20 cellular contexts compared by ENCODE assay signal in genomic region chr6:75368864-75369402, GRCh38.
A peak's percentile ranks its signal among the peaks of the same experiment; 100 is the strongest.
DNase-seq lines count a peak whose midpoint lies in the region; ATAC-seq and TF ChIP-seq lines count a peak whose summit lies in the region.
"Had no signal": no experiment of that assay in that cellular context is flagged by ENCODE, and none has a peak within 500 bp of the region (broad histone marks: within the 10 kb centered on the region; RNA-seq: fewer than 3 reads in every experiment).

No MANE protein-coding gene starts in this region.

- CTCF ChIA-PET in Panc1 (lab: Charles Lee): no interaction called here

- intact Hi-C loops in Panc1 (cut with micrococcal nuclease; ENCODE audit: unreplicated experiment) (loop anchor here (1.0 kb wide), 1 partner anchor 157 kb away; no protein-coding TSS in a partner anchor), heart right ventricle (cut with DNase I) (loop anchor here in 8 of 10 donors (2.0 to 10.0 kb wide), 9 partner anchors 67 to 158 kb away; partner anchors contain the start of gene FILIP1 (in 1 of the 8))

- H3K27ac ChIP-seq in Panc1 (ENCODE audit: low read length) (peak overlapping the region; percentile 46), heart right ventricle (peak overlapping the region in 9 of 10 donors; percentile 30 to 70 (median 51)), muscle layer of duodenum (ENCODE audit: low read length) (peak overlapping the region; percentile 46), stomach smooth muscle (ENCODE audit: low read length) (peak overlapping the region; percentile 38), caudate nucleus (ENCODE audit: low read depth, low read length) (no peak overlapping the region)
- H3K27ac ChIP-seq: SJCRH30 had no signal

- H3K9me3 ChIP-seq in Panc1 (ENCODE audit: control insufficient read depth, insufficient read depth, low read depth, low read length) (no peaks in the 10 kb centered on the region), heart right ventricle (peaks cover 0 to 7% (median 0%) of the 10 kb centered on the region in 11 donors), muscle layer of duodenum (ENCODE audit: control insufficient read depth in 1 of 2, low read length in 2 of 2) (no peaks in the 10 kb centered on the region), stomach smooth muscle (ENCODE audit: control insufficient read depth in 2 of 2, low read length in 2 of 2) (no peaks in the 10 kb centered on the region)
- H3K9me3 ChIP-seq: SJCRH30 had no signal

- no TSS peak for BruUV-seq in Panc1 (replicated peaks; lab: Mats Ljungman, UMichigan)

- DNase-seq in Panc1 (ENCODE audit: low read depth, low spot score) (no peak), heart right ventricle (no peak), UCSD-AML1 (lab: John Stamatoyannopoulos, UW; ENCODE audit: unreplicated experiment) (no peak), NCI-H187 treated with DMSO at 0.1 percent for 48 hours (lab: John Stamatoyannopoulos, UW) (no peak), caudate nucleus (lab: John Stamatoyannopoulos, UW) (no peak), MV-4-11 (lab: John Stamatoyannopoulos, UW) (no peak)
- DNase-seq: activated CD4-positive, alpha-beta T cell treated with anti-CD3 and anti-CD28 coated beads for 48 hours; activated CD8-positive, alpha-beta memory T cell treated with anti-CD3 and anti-CD28 coated beads, Interleukin-2, amount 10 ng/mL, durations not matched to agents 7 days and 5 days; cerebellar nuclear complex; COR-L47; effector CD4-positive, alpha-beta T cell; midbrain; NCI-H2029; NCI-H446; SJCRH30; stimulated activated CD4-positive, alpha-beta T cell treated with anti-CD3 and anti-CD28 coated beads, Interleukin-4, amount 100 ng/mL, for 24 hours; stimulated activated naive CD8-positive, alpha-beta T cell treated with anti-CD3 and anti-CD28 coated beads, Interleukin-15, Interleukin-2, amounts not matched to agents 100 U/mL and 50 U/mL, for 24 hours; T-helper 1 cell had no signal

- no peaks in the 10 kb centered on the region for H3K36me3 ChIP-seq in Panc1 (ENCODE audit: control insufficient read depth, insufficient read depth, low read length)
- H3K36me3 ChIP-seq in heart right ventricle: peaks cover 0 to 8% (median 0%) of the 10 kb centered on the region in 9 donors
- no peaks in the 10 kb centered on the region for H3K36me3 ChIP-seq in muscle layer of duodenum (ENCODE audit: control insufficient read depth in 1 of 2, insufficient read depth in 2 of 2, low read length in 2 of 2)
- H3K36me3 ChIP-seq in stomach smooth muscle (ENCODE audit: control insufficient read depth in 2 of 2, insufficient read depth in 2 of 2, low read length in 2 of 2): no peaks in the 10 kb centered on the region
- H3K36me3 ChIP-seq: SJCRH30 had no signal

- ATAC-seq in Panc1 (no peak), heart right ventricle (peak; percentile 49 to 80 (median 66))
- ATAC-seq: stimulated activated naive CD8-positive, alpha-beta T cell treated with anti-CD3 and anti-CD28 coated beads, Interleukin-15, Interleukin-2, amounts not matched to agents 100 U/mL and 50 U/mL, for 24 hours had no signal

- no peak overlapping the region for H3K4me3 ChIP-seq in Panc1 (ENCODE audit: low read depth in 2 of 2, low read length in 2 of 2)
- H3K4me3 ChIP-seq in heart right ventricle: no peak overlapping the region
- no peak overlapping the region for H3K4me3 ChIP-seq in muscle layer of duodenum (ENCODE audit: low read depth in 1 of 2, low read length in 2 of 2)
- H3K4me3 ChIP-seq in stomach smooth muscle (ENCODE audit: low read length in 2 of 2): peak overlapping the region in 1 of 2 donors; percentile 1
- H3K4me3 ChIP-seq: SJCRH30 had no signal

- POLR2A ChIA-PET in Panc1 (lab: Charles Lee): no interaction called here

- TF ChIP-seq CTCF in Panc1 (IDR thresholded peaks at IDR 0.05) (no peak), heart right ventricle (IDR thresholded peaks at IDR 0.05) (no peak)

- WGBS in heart right ventricle, 2 donors: 68 to 77% methylated on average over 3 of the region's 3 CpGs

- no peak overlapping the region for H3K9ac ChIP-seq in stomach smooth muscle (ENCODE audit: low read length in 2 of 2)

- H3K4me1 ChIP-seq in Panc1 (ENCODE audit: control insufficient read depth, insufficient read depth, low read length) (peaks cover 5% of the 10 kb centered on the region; the same call in 1 of the 2 replicates), heart right ventricle (peaks cover 0 to 52% (median 28%) of the 10 kb centered on the region in 9 donors), muscle layer of duodenum (ENCODE audit: control insufficient read depth in 1 of 2, insufficient read depth in 2 of 2, low read length in 2 of 2) (peaks cover 7 to 18% of the 10 kb centered on the region in 2 donors), stomach smooth muscle (ENCODE audit: control insufficient read depth, insufficient read depth, low read length) (peaks cover 8% of the 10 kb centered on the region)
- H3K4me1 ChIP-seq: SJCRH30 had no signal

- H3K27me3 ChIP-seq in Panc1 (ENCODE audit: control insufficient read depth, insufficient read depth, low read length): no peaks in the 10 kb centered on the region
- H3K27me3 ChIP-seq in heart right ventricle: no peaks in the 10 kb centered on the region
- H3K27me3 ChIP-seq in muscle layer of duodenum (ENCODE audit: low read depth, low read length): no peaks in the 10 kb centered on the region
- no peaks in the 10 kb centered on the region for H3K27me3 ChIP-seq in stomach smooth muscle (ENCODE audit: control insufficient read depth in 1 of 2, insufficient read depth in 2 of 2, low read length in 2 of 2)
- H3K27me3 ChIP-seq: SJCRH30 had no signal

- in situ Hi-C loops in Panc1 (cut with HindIII; ENCODE audit: low pct_unique_long_range_greater_than_20kb, low sequenced_read_pairs): no loop called here
